In the genomic region with DNA sequence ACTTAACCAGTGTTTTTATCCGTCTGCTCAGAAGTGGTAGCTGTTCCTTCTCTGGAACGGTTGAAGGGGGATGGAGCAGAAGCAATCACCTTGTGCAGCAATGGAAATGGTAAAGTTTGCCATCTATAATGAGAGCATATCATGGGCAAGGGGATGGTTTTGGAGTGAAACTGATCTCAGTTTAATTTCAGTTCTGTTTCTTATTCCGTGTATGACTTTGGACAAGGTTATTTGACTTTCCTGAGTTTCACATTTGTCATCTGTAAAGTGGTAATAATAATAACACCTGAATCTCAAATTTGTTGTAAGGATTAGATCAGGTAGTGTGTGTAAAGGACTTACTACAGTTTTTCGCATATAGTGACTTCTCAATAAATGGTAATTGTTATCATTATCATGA, we compare ENCODE assay signal across 1 cellular context.
TF ChIP-seq lines count a peak whose summit lies in the region.

No MANE protein-coding gene starts in this region.

TF ChIP-seq in GM23338, 12 proteins besides CTCF, POLR2A, EP300 and RAD21 (continued from another document):
- TF ChIP-seq, protein P1, sequence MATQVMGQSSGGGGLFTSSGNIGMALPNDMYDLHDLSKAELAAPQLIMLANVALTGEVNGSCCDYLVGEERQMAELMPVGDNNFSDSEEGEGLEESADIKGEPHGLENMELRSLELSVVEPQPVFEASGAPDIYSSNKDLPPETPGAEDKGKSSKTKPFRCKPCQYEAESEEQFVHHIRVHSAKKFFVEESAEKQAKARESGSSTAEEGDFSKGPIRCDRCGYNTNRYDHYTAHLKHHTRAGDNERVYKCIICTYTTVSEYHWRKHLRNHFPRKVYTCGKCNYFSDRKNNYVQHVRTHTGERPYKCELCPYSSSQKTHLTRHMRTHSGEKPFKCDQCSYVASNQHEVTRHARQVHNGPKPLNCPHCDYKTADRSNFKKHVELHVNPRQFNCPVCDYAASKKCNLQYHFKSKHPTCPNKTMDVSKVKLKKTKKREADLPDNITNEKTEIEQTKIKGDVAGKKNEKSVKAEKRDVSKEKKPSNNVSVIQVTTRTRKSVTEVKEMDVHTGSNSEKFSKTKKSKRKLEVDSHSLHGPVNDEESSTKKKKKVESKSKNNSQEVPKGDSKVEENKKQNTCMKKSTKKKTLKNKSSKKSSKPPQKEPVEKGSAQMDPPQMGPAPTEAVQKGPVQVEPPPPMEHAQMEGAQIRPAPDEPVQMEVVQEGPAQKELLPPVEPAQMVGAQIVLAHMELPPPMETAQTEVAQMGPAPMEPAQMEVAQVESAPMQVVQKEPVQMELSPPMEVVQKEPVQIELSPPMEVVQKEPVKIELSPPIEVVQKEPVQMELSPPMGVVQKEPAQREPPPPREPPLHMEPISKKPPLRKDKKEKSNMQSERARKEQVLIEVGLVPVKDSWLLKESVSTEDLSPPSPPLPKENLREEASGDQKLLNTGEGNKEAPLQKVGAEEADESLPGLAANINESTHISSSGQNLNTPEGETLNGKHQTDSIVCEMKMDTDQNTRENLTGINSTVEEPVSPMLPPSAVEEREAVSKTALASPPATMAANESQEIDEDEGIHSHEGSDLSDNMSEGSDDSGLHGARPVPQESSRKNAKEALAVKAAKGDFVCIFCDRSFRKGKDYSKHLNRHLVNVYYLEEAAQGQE (IDR thresholded peaks at IDR 0.05; ENCODE audit: unreplicated experiment): no peak
- TF ChIP-seq EZH2phosphoT487 (IDR thresholded peaks at IDR 0.05; ENCODE audit: unreplicated experiment) (no peak), CREB1 (CRISPR knock-in tag; IDR thresholded peaks at IDR 0.05; ENCODE audit: low read depth) (no peak), STAT1 (IDR thresholded peaks at IDR 0.05; ENCODE audit: unreplicated experiment) (no peak), JUNB (IDR thresholded peaks at IDR 0.05; ENCODE audit: unreplicated experiment) (no peak), POLR2AphosphoS5 (IDR thresholded peaks at IDR 0.05; ENCODE audit: low read depth) (no peak), NANOG (IDR thresholded peaks at IDR 0.05; ENCODE audit: borderline replicate concordance) (no peak), ZNF114 (CRISPR knock-in tag; IDR thresholded peaks at IDR 0.05) (no peak), ETS1 (IDR thresholded peaks at IDR 0.05) (no peak)
TF ChIP-seq in GM23338: peak in this region for 0.
